Comparison of ENCODE assay signal across 1 cellular context in genomic region chr11:61549177-61549576, GRCh38.
TF ChIP-seq lines count a peak whose summit lies in the region.

No MANE protein-coding gene starts in this region.

TF ChIP-seq in WTC11, 78 proteins besides CTCF, POLR2A, EP300 and RAD21 (continued from another document):
- TF ChIP-seq AR (CRISPR knock-in tag; IDR thresholded peaks at IDR 0.05) (no peak), FOXJ3 (CRISPR knock-in tag; IDR thresholded peaks at IDR 0.05; ENCODE audit: borderline replicate concordance) (no peak), ZNF232 (CRISPR knock-in tag; IDR thresholded peaks at IDR 0.05) (no peak), TP53 (CRISPR knock-in tag; IDR thresholded peaks at IDR 0.05) (no peak), TEAD1 (CRISPR knock-in tag; IDR thresholded peaks at IDR 0.05) (no peak)
- TF ChIP-seq, protein P1, sequence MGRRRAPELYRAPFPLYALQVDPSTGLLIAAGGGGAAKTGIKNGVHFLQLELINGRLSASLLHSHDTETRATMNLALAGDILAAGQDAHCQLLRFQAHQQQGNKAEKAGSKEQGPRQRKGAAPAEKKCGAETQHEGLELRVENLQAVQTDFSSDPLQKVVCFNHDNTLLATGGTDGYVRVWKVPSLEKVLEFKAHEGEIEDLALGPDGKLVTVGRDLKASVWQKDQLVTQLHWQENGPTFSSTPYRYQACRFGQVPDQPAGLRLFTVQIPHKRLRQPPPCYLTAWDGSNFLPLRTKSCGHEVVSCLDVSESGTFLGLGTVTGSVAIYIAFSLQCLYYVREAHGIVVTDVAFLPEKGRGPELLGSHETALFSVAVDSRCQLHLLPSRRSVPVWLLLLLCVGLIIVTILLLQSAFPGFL (CRISPR knock-in tag; IDR thresholded peaks at IDR 0.05; ENCODE audit: borderline replicate concordance) = no peak
TF ChIP-seq in WTC11: peak in this region for 0.
